ENCODE assay signal across 15 cellular contexts in the genomic region with DNA sequence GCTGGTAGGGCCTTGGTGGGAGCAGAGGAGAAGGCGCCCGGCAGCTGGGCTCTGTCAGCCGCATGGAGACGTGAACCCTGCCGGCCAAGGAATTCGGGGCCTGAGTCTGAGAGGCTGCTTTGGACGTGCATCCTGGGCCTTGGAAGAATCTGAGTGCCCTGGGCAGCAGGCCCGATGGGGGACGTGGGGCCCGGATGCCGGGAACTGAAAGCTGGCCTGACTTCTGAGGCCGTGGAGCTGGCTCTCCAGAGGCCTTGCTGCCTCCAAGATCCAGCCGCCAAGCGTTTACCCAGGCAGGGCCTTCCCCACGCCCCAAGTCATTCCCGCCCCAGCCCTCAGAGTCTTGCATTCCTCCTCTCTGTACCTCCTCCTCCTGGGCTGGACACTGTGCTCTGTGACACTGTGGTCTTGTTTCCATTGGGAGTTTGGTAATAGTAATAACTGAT. TPM values are rescaled to one million over a fixed set of nuclear protein-coding genes. Genes with fewer than 3 reads are reported as not detected.
DNase-seq lines count a peak whose midpoint lies in the region; ATAC-seq and TF ChIP-seq lines count a peak whose summit lies in the region.
"Had no signal": no experiment of that assay in that cellular context is flagged by ENCODE, and none has a peak within 500 bp of the region (broad histone marks: within the 10 kb centered on the region; RNA-seq: fewer than 3 reads in every experiment).

No MANE protein-coding gene starts in this region.

- intact Hi-C loops in left cardiac atrium (cut with DNase I): no loop called here
- intact Hi-C loops in tibial artery (cut with DNase I; ENCODE audit: low total_unique reads): loop anchor here (5.0 kb wide), 1 partner anchor 38 kb away; a partner anchor contains a TSS

- peaks cover 64% of the 10 kb centered on the region for H3K4me1 Mint-ChIP-seq in nephron
- H3K4me1 Mint-ChIP-seq in activated T-cell treated with anti-CD3 and anti-CD28 coated beads, Interleukin-2, amount 50 U/mL, for 4 hours (ENCODE audit: low read depth): peaks cover 21% of the 10 kb centered on the region

- no peaks in the 10 kb centered on the region for H3K27me3 Mint-ChIP-seq in nephron (ENCODE audit: low read depth)
- no peaks in the 10 kb centered on the region for H3K27me3 Mint-ChIP-seq in activated T-cell treated with anti-CD3 and anti-CD28 coated beads, Interleukin-2, amount 50 U/mL, for 4 hours (ENCODE audit: low read depth)

- no peak overlapping the region for H3K4me3 ChIP-seq in tibial artery
- H3K4me3 ChIP-seq: SJCRH30 had no signal

- TF ChIP-seq CTCF in nephron (IDR thresholded peaks at IDR 0.05; ENCODE audit: unreplicated experiment in 3 of 3) (no peak), tibial artery (IDR thresholded peaks at IDR 0.05) (no peak)

- DNase-seq in left cardiac atrium (peak; percentile 75), tibial artery (peak; percentile 76 to 97), dedifferentiated amniotic fluid mesenchymal stem cell (ENCODE audit: extremely low spot score) (no peak), SKM-1 treated with dmso at 0.1 percent for 144 hours (lab: John Stamatoyannopoulos, UW; ENCODE audit: unreplicated experiment) (no peak), COLO829 (ENCODE audit: low spot score) (no peak)
- DNase-seq in activated T-cell treated with anti-CD3 and anti-CD28 coated beads, Interleukin-2, amount 50 U/mL, for 4 hours: no peak
- DNase-seq: amniotic stem cell, GF-D8, NCI-H1436, NCI-H526 treated with DMSO at 0.1 percent for 48 hours, SJCRH30 had no signal

- no peaks in the 10 kb centered on the region for H3K9me3 ChIP-seq in tibial artery
- H3K9me3 ChIP-seq: SJCRH30 had no signal

- H3K4me1 ChIP-seq in tibial artery: peaks cover 8 to 64% (median 51%) of the 10 kb centered on the region in 4 donors
- H3K4me1 ChIP-seq: SJCRH30 had no signal

- H3K36me3 ChIP-seq in tibial artery: no peaks in the 10 kb centered on the region
- H3K36me3 ChIP-seq: SJCRH30 had no signal

- H3K27ac ChIP-seq in angular gyrus (ENCODE audit: low read depth, low read length) (peak overlapping the region; percentile 29), tibial artery (peak overlapping the region; percentile 66 to 92)
- H3K27ac ChIP-seq: SJCRH30 had no signal

- H3K4me3 Mint-ChIP-seq in nephron: no peak overlapping the region
- H3K4me3 Mint-ChIP-seq in activated T-cell treated with anti-CD3 and anti-CD28 coated beads, Interleukin-2, amount 50 U/mL, for 4 hours: no peak overlapping the region
- H3K4me3 Mint-ChIP-seq: CD14-positive monocyte, WTC11 had no signal

- peak; percentile 81 to 96 for ATAC-seq in left cardiac atrium
- no peak for ATAC-seq in activated T-cell treated with anti-CD3 and anti-CD28 coated beads, Interleukin-2, amount 50 U/mL, for 4 hours
- ATAC-seq: WTC11 had no signal

- peak overlapping the region; percentile 95 to 98 (median 96) for H3K27ac Mint-ChIP-seq in nephron
- H3K27ac Mint-ChIP-seq: WTC11 had no signal

- peaks cover 10% of the 10 kb centered on the region for H3K36me3 Mint-ChIP-seq in nephron (ENCODE audit: low read depth)
- H3K36me3 Mint-ChIP-seq in activated T-cell treated with anti-CD3 and anti-CD28 coated beads, Interleukin-2, amount 50 U/mL, for 4 hours (ENCODE audit: insufficient read depth): no peaks in the 10 kb centered on the region
- H3K36me3 Mint-ChIP-seq: WTC11 had no signal

- no peaks in the 10 kb centered on the region for H3K27me3 ChIP-seq in tibial artery
- H3K27me3 ChIP-seq: SJCRH30 had no signal

- H3K9me3 Mint-ChIP-seq in nephron: no peaks in the 10 kb centered on the region
- H3K9me3 Mint-ChIP-seq in activated T-cell treated with anti-CD3 and anti-CD28 coated beads, Interleukin-2, amount 50 U/mL, for 4 hours: peaks cover 5% of the 10 kb centered on the region
- H3K9me3 Mint-ChIP-seq: WTC11 had no signal

RNA-seq across cellular contexts. Expression of a gene that starts 37.2 kb away (rescaled TPM):
- total RNA-seq in left cardiac atrium: 1 to 10 TPM; 1.0 to 1.9 TPM
- total RNA-seq in activated T-cell treated with anti-CD3 and anti-CD28 coated beads, Interleukin-2, amount 50 U/mL, for 4 hours: 1 to 10 TPM; 1.2 to 2.8 (median 1.6) TPM

Comparison
In these comparisons a context has a peak if more than half of its experiments do, and no peak if none do; other contexts are left out.
1. ATAC-seq: peak in left cardiac atrium (2 of 2); none in activated T-cell treated with anti-CD3 and anti-CD28 coated beads, Interleukin-2, amount 50 U/mL, for 4 hours (0 of 2).
2. DNase-seq: peak in left cardiac atrium (single experiment) and tibial artery (2 of 2); none in dedifferentiated amniotic fluid mesenchymal stem cell (single experiment), SKM-1 treated with dmso at 0.1 percent for 144 hours (single experiment), COLO829 (single experiment) and activated T-cell treated with anti-CD3 and anti-CD28 coated beads, Interleukin-2, amount 50 U/mL, for 4 hours (single experiment).